In the genomic region with DNA sequence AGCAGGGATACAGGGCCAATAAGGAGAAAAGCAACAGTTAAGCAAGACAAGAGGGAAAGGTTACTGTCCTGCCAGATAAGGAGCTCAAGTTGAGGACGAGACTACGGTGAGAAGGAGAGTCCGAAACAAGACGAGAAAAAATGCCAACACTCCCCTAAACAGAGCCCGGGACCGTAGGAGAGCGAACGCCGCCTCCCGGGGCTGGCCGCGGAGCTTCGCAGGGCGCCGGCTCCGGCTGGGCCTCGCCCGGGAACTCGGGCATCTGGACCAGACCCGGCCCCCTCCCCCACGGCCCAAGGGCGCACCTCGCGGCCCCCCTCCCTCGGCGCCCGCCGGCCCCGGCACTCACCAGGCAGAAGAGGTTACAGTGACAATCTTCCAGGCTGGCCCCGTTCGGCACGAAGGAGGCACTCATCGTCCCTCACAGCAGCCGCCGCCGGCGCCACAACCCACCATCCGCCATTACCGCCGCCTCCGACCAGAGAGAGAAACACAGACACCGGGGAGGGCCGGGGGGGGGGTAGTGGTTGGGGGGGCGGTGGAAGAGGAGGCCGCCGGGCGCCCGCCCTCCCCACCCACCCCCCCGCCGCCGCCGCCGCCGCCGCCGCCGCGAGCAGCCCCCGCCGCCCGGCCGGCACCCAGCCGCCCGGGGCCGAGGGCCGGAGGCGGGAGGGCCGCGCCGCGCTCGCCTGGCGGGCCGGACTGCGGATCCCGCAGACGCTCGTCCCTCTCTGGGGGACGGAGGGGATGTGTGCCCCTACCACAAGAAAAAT, we compare ENCODE assay signal across 8 cellular contexts.
DNase-seq lines count a peak whose midpoint lies in the region; ATAC-seq and TF ChIP-seq lines count a peak whose summit lies in the region.

TSS of gene MED13 (minus strand) at position 488 of the 773 bp plus-strand sequence. CDS start at position 415, 73 bp downstream.

- TF ChIP-seq CTCF in choroid plexus epithelial cell (conservative IDR thresholded peaks at IDR 0.05; ENCODE audit: low read depth, low read length) = no peak

- peak; percentile 23 for ATAC-seq in GM19463 (IDR thresholded peaks at IDR 0.05; ENCODE audit: unreplicated experiment)

- H3K27ac ChIP-seq in layer of hippocampus (ENCODE audit: low read depth, low read length) = peak within 1 kb of the TSS; percentile 96

- H3K4me3 ChIP-seq in choroid plexus epithelial cell (ENCODE audit: low read depth, low read length) = peak within 1 kb of the TSS; percentile 99

- DNase-seq in C1 segment of cervical spinal cord (lab: John Stamatoyannopoulos, UW) = peak; percentile 4 to 79 (median 50)
- DNase-seq in NAMALWA (ENCODE audit: low spot score) = peak; percentile 59
- peak; percentile 64 for DNase-seq in activated CD4-positive, alpha-beta T cell treated with anti-CD3 and anti-CD28 coated beads for 48 hours
- DNase-seq in choroid plexus epithelial cell (ENCODE audit: low read depth) = peak; percentile 42
- peak in 3 of 4 experiments; percentile 19 to 31 (median 30) for DNase-seq in stimulated activated CD4-positive, alpha-beta T cell treated with anti-CD3 and anti-CD28 coated beads, Interleukin-1b, Interleukin-23, amount 100 ng/mL, for 24 hours (ENCODE audit: low read depth in 4 of 4, low spot score in 1 of 4)
- DNase-seq in DMS153 treated with DMSO at 0.1 percent for 48 hours (lab: John Stamatoyannopoulos, UW; ENCODE audit: unreplicated experiment) = no peak

- H3K27me3 ChIP-seq in layer of hippocampus (ENCODE audit: control insufficient read depth, insufficient read depth, low read length) = no peaks in the 10 kb centered on the region
